Comparison of ENCODE assay signal across 2 cellular contexts in the genomic region with DNA sequence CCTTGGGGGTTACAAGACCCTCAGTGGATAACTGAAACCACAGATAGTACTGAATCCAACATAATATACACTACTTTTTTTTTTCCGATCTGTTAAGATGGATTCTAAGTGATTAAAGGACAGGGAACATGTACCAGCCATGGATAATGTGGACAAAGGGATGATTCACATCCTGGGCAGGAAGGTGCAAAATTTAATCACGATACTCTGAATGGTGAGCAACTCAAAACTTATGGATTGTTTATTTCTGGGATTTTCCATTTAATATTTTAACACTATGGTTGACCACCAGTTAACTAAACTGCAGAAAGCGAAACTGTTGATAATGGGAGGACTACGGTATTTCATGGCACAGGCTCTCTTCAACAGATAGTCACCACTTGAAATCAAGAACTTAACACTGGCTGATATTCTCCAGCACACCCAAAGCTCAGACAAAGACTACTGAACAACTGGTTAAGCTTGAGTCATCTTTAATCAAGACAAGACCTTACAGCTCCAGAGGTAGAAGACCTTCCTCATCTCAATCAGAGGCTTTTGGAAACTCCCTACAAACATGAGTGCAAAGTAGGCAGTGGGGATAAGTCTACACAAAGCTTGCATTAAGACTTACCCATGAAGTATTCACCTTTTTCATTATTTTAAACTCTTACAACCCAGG.
TF ChIP-seq lines count a peak whose summit lies in the region.

No MANE protein-coding gene starts in this region.

TF ChIP-seq in GM23338, 12 proteins besides CTCF, POLR2A, EP300 and RAD21 (continued from another document):
- TF ChIP-seq, protein P1, sequence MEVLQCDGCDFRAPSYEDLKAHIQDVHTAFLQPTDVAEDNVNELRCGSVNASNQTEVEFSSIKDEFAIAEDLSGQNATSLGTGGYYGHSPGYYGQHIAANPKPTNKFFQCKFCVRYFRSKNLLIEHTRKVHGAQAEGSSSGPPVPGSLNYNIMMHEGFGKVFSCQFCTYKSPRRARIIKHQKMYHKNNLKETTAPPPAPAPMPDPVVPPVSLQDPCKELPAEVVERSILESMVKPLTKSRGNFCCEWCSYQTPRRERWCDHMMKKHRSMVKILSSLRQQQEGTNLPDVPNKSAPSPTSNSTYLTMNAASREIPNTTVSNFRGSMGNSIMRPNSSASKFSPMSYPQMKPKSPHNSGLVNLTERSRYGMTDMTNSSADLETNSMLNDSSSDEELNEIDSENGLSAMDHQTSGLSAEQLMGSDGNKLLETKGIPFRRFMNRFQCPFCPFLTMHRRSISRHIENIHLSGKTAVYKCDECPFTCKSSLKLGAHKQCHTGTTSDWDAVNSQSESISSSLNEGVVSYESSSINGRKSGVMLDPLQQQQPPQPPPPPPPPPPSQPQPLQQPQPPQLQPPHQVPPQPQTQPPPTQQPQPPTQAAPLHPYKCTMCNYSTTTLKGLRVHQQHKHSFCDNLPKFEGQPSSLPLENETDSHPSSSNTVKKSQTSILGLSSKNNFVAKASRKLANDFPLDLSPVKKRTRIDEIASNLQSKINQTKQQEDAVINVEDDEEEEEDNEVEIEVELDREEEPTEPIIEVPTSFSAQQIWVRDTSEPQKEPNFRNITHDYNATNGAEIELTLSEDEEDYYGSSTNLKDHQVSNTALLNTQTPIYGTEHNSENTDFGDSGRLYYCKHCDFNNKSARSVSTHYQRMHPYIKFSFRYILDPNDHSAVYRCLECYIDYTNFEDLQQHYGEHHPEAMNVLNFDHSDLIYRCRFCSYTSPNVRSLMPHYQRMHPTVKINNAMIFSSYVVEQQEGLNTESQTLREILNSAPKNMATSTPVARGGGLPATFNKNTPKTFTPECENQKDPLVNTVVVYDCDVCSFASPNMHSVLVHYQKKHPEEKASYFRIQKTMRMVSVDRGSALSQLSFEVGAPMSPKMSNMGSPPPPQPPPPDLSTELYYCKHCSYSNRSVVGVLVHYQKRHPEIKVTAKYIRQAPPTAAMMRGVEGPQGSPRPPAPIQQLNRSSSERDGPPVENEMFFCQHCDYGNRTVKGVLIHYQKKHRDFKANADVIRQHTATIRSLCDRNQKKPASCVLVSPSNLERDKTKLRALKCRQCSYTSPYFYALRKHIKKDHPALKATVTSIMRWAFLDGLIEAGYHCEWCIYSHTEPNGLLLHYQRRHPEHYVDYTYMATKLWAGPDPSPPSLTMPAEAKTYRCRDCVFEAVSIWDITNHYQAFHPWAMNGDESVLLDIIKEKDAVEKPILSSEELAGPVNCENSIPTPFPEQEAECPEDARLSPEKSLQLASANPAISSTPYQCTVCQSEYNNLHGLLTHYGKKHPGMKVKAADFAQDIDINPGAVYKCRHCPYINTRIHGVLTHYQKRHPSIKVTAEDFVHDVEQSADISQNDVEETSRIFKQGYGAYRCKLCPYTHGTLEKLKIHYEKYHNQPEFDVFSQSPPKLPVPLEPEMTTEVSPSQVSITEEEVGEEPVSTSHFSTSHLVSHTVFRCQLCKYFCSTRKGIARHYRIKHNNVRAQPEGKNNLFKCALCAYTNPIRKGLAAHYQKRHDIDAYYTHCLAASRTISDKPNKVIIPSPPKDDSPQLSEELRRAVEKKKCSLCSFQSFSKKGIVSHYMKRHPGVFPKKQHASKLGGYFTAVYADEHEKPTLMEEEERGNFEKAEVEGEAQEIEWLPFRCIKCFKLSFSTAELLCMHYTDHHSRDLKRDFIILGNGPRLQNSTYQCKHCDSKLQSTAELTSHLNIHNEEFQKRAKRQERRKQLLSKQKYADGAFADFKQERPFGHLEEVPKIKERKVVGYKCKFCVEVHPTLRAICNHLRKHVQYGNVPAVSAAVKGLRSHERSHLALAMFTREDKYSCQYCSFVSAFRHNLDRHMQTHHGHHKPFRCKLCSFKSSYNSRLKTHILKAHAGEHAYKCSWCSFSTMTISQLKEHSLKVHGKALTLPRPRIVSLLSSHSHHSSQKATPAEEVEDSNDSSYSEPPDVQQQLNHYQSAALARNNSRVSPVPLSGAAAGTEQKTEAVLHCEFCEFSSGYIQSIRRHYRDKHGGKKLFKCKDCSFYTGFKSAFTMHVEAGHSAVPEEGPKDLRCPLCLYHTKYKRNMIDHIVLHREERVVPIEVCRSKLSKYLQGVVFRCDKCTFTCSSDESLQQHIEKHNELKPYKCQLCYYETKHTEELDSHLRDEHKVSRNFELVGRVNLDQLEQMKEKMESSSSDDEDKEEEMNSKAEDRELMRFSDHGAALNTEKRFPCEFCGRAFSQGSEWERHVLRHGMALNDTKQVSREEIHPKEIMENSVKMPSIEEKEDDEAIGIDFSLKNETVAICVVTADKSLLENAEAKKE (CRISPR knock-in tag; IDR thresholded peaks at IDR 0.05) = no peak
- TF ChIP-seq POLR2AphosphoS5 (IDR thresholded peaks at IDR 0.05; ENCODE audit: low read depth) = no peak
- TF ChIP-seq, protein P2, sequence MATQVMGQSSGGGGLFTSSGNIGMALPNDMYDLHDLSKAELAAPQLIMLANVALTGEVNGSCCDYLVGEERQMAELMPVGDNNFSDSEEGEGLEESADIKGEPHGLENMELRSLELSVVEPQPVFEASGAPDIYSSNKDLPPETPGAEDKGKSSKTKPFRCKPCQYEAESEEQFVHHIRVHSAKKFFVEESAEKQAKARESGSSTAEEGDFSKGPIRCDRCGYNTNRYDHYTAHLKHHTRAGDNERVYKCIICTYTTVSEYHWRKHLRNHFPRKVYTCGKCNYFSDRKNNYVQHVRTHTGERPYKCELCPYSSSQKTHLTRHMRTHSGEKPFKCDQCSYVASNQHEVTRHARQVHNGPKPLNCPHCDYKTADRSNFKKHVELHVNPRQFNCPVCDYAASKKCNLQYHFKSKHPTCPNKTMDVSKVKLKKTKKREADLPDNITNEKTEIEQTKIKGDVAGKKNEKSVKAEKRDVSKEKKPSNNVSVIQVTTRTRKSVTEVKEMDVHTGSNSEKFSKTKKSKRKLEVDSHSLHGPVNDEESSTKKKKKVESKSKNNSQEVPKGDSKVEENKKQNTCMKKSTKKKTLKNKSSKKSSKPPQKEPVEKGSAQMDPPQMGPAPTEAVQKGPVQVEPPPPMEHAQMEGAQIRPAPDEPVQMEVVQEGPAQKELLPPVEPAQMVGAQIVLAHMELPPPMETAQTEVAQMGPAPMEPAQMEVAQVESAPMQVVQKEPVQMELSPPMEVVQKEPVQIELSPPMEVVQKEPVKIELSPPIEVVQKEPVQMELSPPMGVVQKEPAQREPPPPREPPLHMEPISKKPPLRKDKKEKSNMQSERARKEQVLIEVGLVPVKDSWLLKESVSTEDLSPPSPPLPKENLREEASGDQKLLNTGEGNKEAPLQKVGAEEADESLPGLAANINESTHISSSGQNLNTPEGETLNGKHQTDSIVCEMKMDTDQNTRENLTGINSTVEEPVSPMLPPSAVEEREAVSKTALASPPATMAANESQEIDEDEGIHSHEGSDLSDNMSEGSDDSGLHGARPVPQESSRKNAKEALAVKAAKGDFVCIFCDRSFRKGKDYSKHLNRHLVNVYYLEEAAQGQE (IDR thresholded peaks at IDR 0.05; ENCODE audit: unreplicated experiment) = no peak
- no peak for TF ChIP-seq CREB1 (CRISPR knock-in tag; IDR thresholded peaks at IDR 0.05; ENCODE audit: low read depth)
- TF ChIP-seq NANOG (IDR thresholded peaks at IDR 0.05; ENCODE audit: borderline replicate concordance) = no peak
- TF ChIP-seq STAT1 (IDR thresholded peaks at IDR 0.05; ENCODE audit: unreplicated experiment) = no peak
- TF ChIP-seq, protein P3, sequence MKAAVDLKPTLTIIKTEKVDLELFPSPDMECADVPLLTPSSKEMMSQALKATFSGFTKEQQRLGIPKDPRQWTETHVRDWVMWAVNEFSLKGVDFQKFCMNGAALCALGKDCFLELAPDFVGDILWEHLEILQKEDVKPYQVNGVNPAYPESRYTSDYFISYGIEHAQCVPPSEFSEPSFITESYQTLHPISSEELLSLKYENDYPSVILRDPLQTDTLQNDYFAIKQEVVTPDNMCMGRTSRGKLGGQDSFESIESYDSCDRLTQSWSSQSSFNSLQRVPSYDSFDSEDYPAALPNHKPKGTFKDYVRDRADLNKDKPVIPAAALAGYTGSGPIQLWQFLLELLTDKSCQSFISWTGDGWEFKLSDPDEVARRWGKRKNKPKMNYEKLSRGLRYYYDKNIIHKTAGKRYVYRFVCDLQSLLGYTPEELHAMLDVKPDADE (IDR thresholded peaks at IDR 0.05) = no peak
- no peak for TF ChIP-seq EZH2 (IDR thresholded peaks at IDR 0.05; ENCODE audit: low read depth, unreplicated experiment)

TF ChIP-seq in HEK293T, 16 proteins besides CTCF, POLR2A, EP300 and RAD21 (continued from another document):
- no peak for TF ChIP-seq ELF4 (IDR thresholded peaks at IDR 0.05)
- TF ChIP-seq HDGF (IDR thresholded peaks at IDR 0.05; ENCODE audit: borderline replicate concordance) = no peak
- TF ChIP-seq, protein P4, sequence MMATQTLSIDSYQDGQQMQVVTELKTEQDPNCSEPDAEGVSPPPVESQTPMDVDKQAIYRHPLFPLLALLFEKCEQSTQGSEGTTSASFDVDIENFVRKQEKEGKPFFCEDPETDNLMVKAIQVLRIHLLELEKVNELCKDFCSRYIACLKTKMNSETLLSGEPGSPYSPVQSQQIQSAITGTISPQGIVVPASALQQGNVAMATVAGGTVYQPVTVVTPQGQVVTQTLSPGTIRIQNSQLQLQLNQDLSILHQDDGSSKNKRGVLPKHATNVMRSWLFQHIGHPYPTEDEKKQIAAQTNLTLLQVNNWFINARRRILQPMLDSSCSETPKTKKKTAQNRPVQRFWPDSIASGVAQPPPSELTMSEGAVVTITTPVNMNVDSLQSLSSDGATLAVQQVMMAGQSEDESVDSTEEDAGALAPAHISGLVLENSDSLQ (IDR thresholded peaks at IDR 0.05) = no peak
- no peak for TF ChIP-seq TARDBP (IDR thresholded peaks at IDR 0.05)
- no peak for TF ChIP-seq L3MBTL2 (conservative IDR thresholded peaks at IDR 0.05)
- TF ChIP-seq SUZ12 (IDR thresholded peaks at IDR 0.05) = no peak
- no peak for TF ChIP-seq ZNF384 (IDR thresholded peaks at IDR 0.05)
- no peak for TF ChIP-seq FOXK2 (IDR thresholded peaks at IDR 0.05)
- TF ChIP-seq LEF1 (IDR thresholded peaks at IDR 0.05; ENCODE audit: borderline replicate concordance) = no peak
- TF ChIP-seq NFRKB (IDR thresholded peaks at IDR 0.05) = no peak
- TF ChIP-seq ARNT (IDR thresholded peaks at IDR 0.05) = no peak
